14 cellular contexts compared by ENCODE assay signal in the genomic region with DNA sequence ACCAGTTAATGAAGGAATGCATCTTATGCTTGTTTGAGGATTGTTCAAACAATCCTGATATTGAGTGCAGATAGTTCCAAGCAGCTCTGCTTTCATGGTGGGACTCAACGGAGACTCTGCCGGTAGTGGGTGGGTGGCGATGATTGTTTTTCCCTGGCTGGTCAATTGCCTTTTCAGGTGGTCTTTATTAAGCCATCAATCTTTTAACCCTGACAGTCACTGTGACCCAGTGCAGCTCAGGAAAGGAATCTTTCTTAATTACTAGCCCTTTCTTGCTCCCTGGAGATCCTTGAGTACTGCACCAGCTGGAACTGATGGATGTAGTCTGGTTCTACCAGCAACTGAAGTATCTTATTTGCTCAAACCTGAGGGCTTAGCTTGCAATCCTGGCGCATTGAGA.
"Had no signal": no experiment of that assay in that cellular context is flagged by ENCODE, and none has a peak within 500 bp of the region (broad histone marks: within the 10 kb centered on the region; RNA-seq: fewer than 3 reads in every experiment).

No MANE protein-coding gene starts in this region.

- H3K27ac ChIP-seq: foreskin keratinocyte, spleen, testis, tibial nerve had no signal

- DNase-seq: effector memory CD8-positive, alpha-beta T cell; foreskin keratinocyte; kidney; left cardiac atrium; mammary epithelial cell; naive thymus-derived CD4-positive, alpha-beta T cell; posterior cingulate gyrus; spleen; stimulated activated CD4-positive, alpha-beta T cell treated with anti-CD3 and anti-CD28 coated beads, Interleukin-15, amount 100 ng/mL, for 24 hours; stimulated activated CD4-positive, alpha-beta T cell treated with anti-CD3 and anti-CD28 coated beads, Interleukin-1b, Interleukin-23, amount 100 ng/mL, for 48 hours; stimulated activated CD4-positive, alpha-beta T cell treated with anti-CD3 and anti-CD28 coated beads, Interleukin-4, amount 100 ng/mL, for 24 hours; stimulated activated naive CD8-positive, alpha-beta T cell treated with anti-CD3 and anti-CD28 coated beads, Interleukin-15, amount 100 ng/mL, for 72 hours; testis had no signal

- H3K4me3 ChIP-seq: spleen, testis, tibial nerve had no signal

- H3K36me3 ChIP-seq: spleen, tibial nerve had no signal

- H3K4me1 ChIP-seq: foreskin keratinocyte, spleen, testis had no signal

- H3K27me3 ChIP-seq: foreskin keratinocyte, spleen, testis, tibial nerve had no signal

- H3K9me3 ChIP-seq: spleen, testis, tibial nerve had no signal
